In genomic region chr11:86427441-86427840, GRCh38 we compare ENCODE assay signal across 27 cellular contexts. TPM values are rescaled to one million over a fixed set of nuclear protein-coding genes. Genes with fewer than 3 reads are reported as not detected.
DNase-seq lines count a peak whose midpoint lies in the region; ATAC-seq, FAIRE-seq and TF ChIP-seq lines count a peak whose summit lies in the region.
"Had no signal": no experiment of that assay in that cellular context is flagged by ENCODE, and none has a peak within 500 bp of the region (broad histone marks: within the 10 kb centered on the region; RNA-seq: fewer than 3 reads in every experiment).

No MANE protein-coding gene starts in this region.

- H2AFZ ChIP-seq in HepG2 (ENCODE audit: low read length): no peak overlapping the region
- no peak overlapping the region for H2AFZ ChIP-seq in IMR-90 (replicated peaks; ENCODE audit: low read length, poor library complexity)

- H3K9me1 ChIP-seq in IMR-90 (ENCODE audit: insufficient read depth, low read length): no peaks in the 10 kb centered on the region

- no peak for TF ChIP-seq CTCF in HepG2 (CRISPR knock-in tag; IDR thresholded peaks at IDR 0.05)
- no peak for TF ChIP-seq CTCF in right lobe of liver (IDR thresholded peaks at IDR 0.05)
- TF ChIP-seq CTCF in IMR-90 (conservative IDR thresholded peaks at IDR 0.05; ENCODE audit: low read depth, low read length): no peak
- no peak for TF ChIP-seq CTCF in endodermal cell (conservative IDR thresholded peaks at IDR 0.05)
- no peak for TF ChIP-seq CTCF in vagina (IDR thresholded peaks at IDR 0.05)

- H2BK120ac ChIP-seq in IMR-90 (ENCODE audit: low read depth, low read length): no peak overlapping the region

- H3K27me3 Mint-ChIP-seq in endodermal cell (ENCODE audit: insufficient read depth): peaks cover 2% of the 10 kb centered on the region
- H3K27me3 Mint-ChIP-seq: CD4-positive, alpha-beta memory T cell; CD8-positive, alpha-beta memory T cell had no signal

- H3K18ac ChIP-seq in IMR-90 (ENCODE audit: low read depth, low read length): no peak overlapping the region

- no peak overlapping the region for H4K91ac ChIP-seq in IMR-90 (ENCODE audit: insufficient read depth, low read depth, low read length)

- H3K36me3 Mint-ChIP-seq in endodermal cell (ENCODE audit: low read depth): peaks cover 71% of the 10 kb centered on the region
- H3K36me3 Mint-ChIP-seq: CD14-positive monocyte; CD4-positive, CD25-positive, alpha-beta regulatory T cell had no signal

- intact Hi-C loops in HepG2 (cut with micrococcal nuclease; ENCODE audit: unreplicated experiment) (no loop called here), right lobe of liver (cut with DNase I) (no loop called here), IMR-90 (cut with micrococcal nuclease) (no loop called here), vagina (cut with DNase I) (no loop called here)

- CTCF ChIA-PET in HepG2 (lab: Yijun Ruan, JAX; ENCODE audit: low intra/inter-chr PET ratio, low total read pairs) (no interaction called here), IMR-90 (lab: Yijun Ruan, JAX) (no interaction called here)

- POLR2A ChIA-PET in HepG2 (lab: Yijun Ruan, JAX) (no interaction called here), IMR-90 (lab: Charles Lee; ENCODE audit: unreplicated experiment) (no interaction called here)

- H3K4me2 ChIP-seq in HepG2 (ENCODE audit: low read depth, low read length): no peak overlapping the region
- no peak overlapping the region for H3K4me2 ChIP-seq in IMR-90 (ENCODE audit: low read depth, low read length)
- H3K4me2 ChIP-seq: BLaER1 had no signal

- H3K9me3 Mint-ChIP-seq in endodermal cell: peaks cover 39% of the 10 kb centered on the region

- H4K8ac ChIP-seq in IMR-90 (ENCODE audit: low read depth in 2 of 2, low read length in 2 of 2): no peak overlapping the region

- DNase-seq in HepG2 (ENCODE audit: low spot score): no peak
- no peak for DNase-seq in right lobe of liver
- no peak for DNase-seq in IMR-90
- DNase-seq in endodermal cell: no peak
- no peak for DNase-seq in vagina (ENCODE audit: extremely low spot score in 2 of 2)
- no peak for DNase-seq in small intestine
- no peak for DNase-seq in occipital lobe (lab: John Stamatoyannopoulos, UW)
- DNase-seq: ACHN; BE2C; C1 segment of cervical spinal cord; CD4-positive, alpha-beta memory T cell; CD4-positive, CD25-positive, alpha-beta regulatory T cell; CD8-positive, alpha-beta memory T cell; COR-L47; DMS 273 treated with DMSO at 0.1 percent for 48 hours; DMS153; DMS53; DMS79; DND-41; EL; GDM1 had no signal

- no peak overlapping the region for H2BK15ac ChIP-seq in IMR-90 (ENCODE audit: low read depth, low read length)

- no peak overlapping the region for H3K14ac ChIP-seq in IMR-90 (replicated peaks; ENCODE audit: low read depth, low read length)

- dilution Hi-C loops in IMR-90 (cut with HindIII; ENCODE audit: low sequenced_read_pairs, unreplicated experiment): no loop called here

- H3K27me3 ChIP-seq in HepG2 (ENCODE audit: control insufficient read depth in 1 of 2, insufficient read depth in 2 of 2, low read length in 2 of 2) (no peaks in the 10 kb centered on the region; a peak in 1 of 5 replicates), right lobe of liver (no peaks in the 10 kb centered on the region), IMR-90 (ENCODE audit: control insufficient read depth, insufficient read depth, low read length) (no peaks in the 10 kb centered on the region), endodermal cell (ENCODE audit: control insufficient read depth, insufficient read depth, low read length, poor library complexity, severe bottlenecking) (no peaks in the 10 kb centered on the region), vagina (no peaks in the 10 kb centered on the region), small intestine (ENCODE audit: control insufficient read depth in 2 of 2, insufficient read depth in 2 of 2, low read length in 2 of 2) (no peaks in the 10 kb centered on the region)
- H3K27me3 ChIP-seq: BE2C had no signal

- H3K79me1 ChIP-seq in IMR-90 (ENCODE audit: low read depth in 1 of 2, low read length in 2 of 2): no peaks in the 10 kb centered on the region

- H3K27ac ChIP-seq in HepG2 (ENCODE audit: extremely low read length, insufficient read depth, low read length) (no peak overlapping the region), right lobe of liver (no peak overlapping the region), IMR-90 (ENCODE audit: insufficient read depth, low read length) (no peak overlapping the region), endodermal cell (ENCODE audit: low read depth, low read length) (no peak overlapping the region), vagina (no peak overlapping the region), small intestine (ENCODE audit: low read depth in 1 of 2, low read length in 1 of 2) (no peak overlapping the region)
- H3K27ac ChIP-seq: 22Rv1, BLaER1 had no signal

- no peak overlapping the region for H2BK5ac ChIP-seq in IMR-90 (ENCODE audit: low read depth, low read length, poor library complexity, severe bottlenecking)

- BruUV-seq in HepG2 (replicated peaks; lab: Mats Ljungman, UMichigan) (no TSS peak), IMR-90 (replicated peaks; lab: Mats Ljungman, UMichigan) (no TSS peak)

- no peaks in the 10 kb centered on the region for H3K9me3 ChIP-seq in HepG2 (ENCODE audit: low read length)
- no peaks in the 10 kb centered on the region for H3K9me3 ChIP-seq in right lobe of liver
- H3K9me3 ChIP-seq in IMR-90 (ENCODE audit: control insufficient read depth, insufficient read depth, low read length): no peaks in the 10 kb centered on the region
- H3K9me3 ChIP-seq in endodermal cell (ENCODE audit: control insufficient read depth, low read length): peaks cover 74% of the 10 kb centered on the region
- no peaks in the 10 kb centered on the region for H3K9me3 ChIP-seq in vagina
- H3K9me3 ChIP-seq in small intestine (ENCODE audit: control insufficient read depth, low read depth): no peaks in the 10 kb centered on the region
- H3K9me3 ChIP-seq: BE2C had no signal

- H3K4ac ChIP-seq in IMR-90 (ENCODE audit: low read depth, low read length): no peak overlapping the region

- no peak for ATAC-seq in HepG2
- ATAC-seq in right lobe of liver: no peak
- ATAC-seq in IMR-90 (ENCODE audit: low read depth): no peak
- ATAC-seq: GM12878 had no signal

- H3K4me1 ChIP-seq in HepG2 (ENCODE audit: insufficient read depth, low read length): no peaks in the 10 kb centered on the region
- H3K4me1 ChIP-seq in right lobe of liver: no peaks in the 10 kb centered on the region
- H3K4me1 ChIP-seq in IMR-90 (ENCODE audit: control insufficient read depth, insufficient read depth, low read length): no peaks in the 10 kb centered on the region
- no peaks in the 10 kb centered on the region for H3K4me1 ChIP-seq in endodermal cell (ENCODE audit: control insufficient read depth, insufficient read depth, low read length)
- no peaks in the 10 kb centered on the region for H3K4me1 ChIP-seq in vagina
- H3K4me1 ChIP-seq in small intestine (ENCODE audit: control insufficient read depth in 2 of 2, insufficient read depth in 1 of 2, low read depth in 1 of 2, low read length in 1 of 2): no peaks in the 10 kb centered on the region
- H3K4me1 ChIP-seq: BE2C had no signal

- H3K36me3 ChIP-seq in HepG2 (replicated peaks in 1 of 2; ENCODE audit: control insufficient read depth in 1 of 2, insufficient read depth in 2 of 2, low read length in 2 of 2): no peaks in the 10 kb centered on the region
- H3K36me3 ChIP-seq in right lobe of liver: no peaks in the 10 kb centered on the region
- H3K36me3 ChIP-seq in IMR-90 (ENCODE audit: control insufficient read depth, insufficient read depth, low read length): no peaks in the 10 kb centered on the region
- peaks cover 74% of the 10 kb centered on the region for H3K36me3 ChIP-seq in endodermal cell (ENCODE audit: control insufficient read depth, insufficient read depth, low read length)
- no peaks in the 10 kb centered on the region for H3K36me3 ChIP-seq in vagina
- no peaks in the 10 kb centered on the region for H3K36me3 ChIP-seq in small intestine (ENCODE audit: control insufficient read depth in 2 of 2, insufficient read depth in 2 of 2, low read length in 2 of 2)
- H3K36me3 ChIP-seq: BE2C, BLaER1 had no signal

- H4K5ac ChIP-seq in IMR-90 (ENCODE audit: low read depth, low read length): no peak overlapping the region

- TF ChIP-seq RAD21 in HepG2 (CRISPR knock-in tag; IDR thresholded peaks at IDR 0.05) (no peak), IMR-90 (IDR thresholded peaks at IDR 0.05; ENCODE audit: low read length) (no peak)

- H3K9ac ChIP-seq in HepG2 (ENCODE audit: insufficient read depth, low read depth, low read length): no peak overlapping the region
- no peak overlapping the region for H3K9ac ChIP-seq in IMR-90 (ENCODE audit: low read depth, low read length)
- H3K9ac ChIP-seq in endodermal cell (ENCODE audit: extremely low read depth, low read length, poor library complexity, severe bottlenecking): no peak overlapping the region
- H3K9ac ChIP-seq: BLaER1 had no signal

- no peaks in the 10 kb centered on the region for H3K79me2 ChIP-seq in HepG2 (ENCODE audit: insufficient read depth, low read length)

- in situ Hi-C loops in HepG2 (cut with HindIII; ENCODE audit: extremely low pct_ligation_motif_present, low pct_unique_long_range_greater_than_20kb) (no loop called here), IMR-90 (cut with MboI; ENCODE audit: low sequenced_read_pairs) (loop anchor here (25.0 kb wide), 1 partner anchor 860 kb away; no protein-coding TSS in a partner anchor)

- FAIRE-seq in HepG2 (lab: Jason Lieb, UNC) (no peak), small intestine (lab: Jason Lieb, UNC) (no peak)
- FAIRE-seq: GM12878, GM19239 had no signal

- no peak overlapping the region for H2BK20ac ChIP-seq in IMR-90 (ENCODE audit: low read depth, low read length)

- H3K4me3 ChIP-seq in HepG2 (replicated peaks in 1 of 3; ENCODE audit: insufficient read depth in 1 of 3, low read depth in 2 of 3, low read length in 3 of 3) (no peak overlapping the region), right lobe of liver (no peak overlapping the region), IMR-90 (ENCODE audit: insufficient read depth, low read depth, low read length) (no peak overlapping the region), endodermal cell (ENCODE audit: low read length) (peak overlapping the region; percentile 93), vagina (no peak overlapping the region), small intestine (ENCODE audit: low read depth in 1 of 2, low read length in 2 of 2) (no peak overlapping the region)
- H3K4me3 ChIP-seq: BLaER1, GM12878 had no signal

- TF ChIP-seq POLR2A in HepG2 (IDR thresholded peaks at IDR 0.05; ENCODE audit: insufficient read depth in 1 of 2, low read depth in 2 of 2, low read length in 2 of 2) (no peak), right lobe of liver (IDR thresholded peaks at IDR 0.05) (no peak), IMR-90 (IDR thresholded peaks at IDR 0.05; ENCODE audit: low read depth, low read length) (no peak), vagina (IDR thresholded peaks at IDR 0.05) (no peak)

- no peak overlapping the region for H3K4me3 Mint-ChIP-seq in endodermal cell
- H3K4me3 Mint-ChIP-seq: CD14-positive monocyte; CD4-positive, alpha-beta memory T cell; CD4-positive, CD25-positive, alpha-beta regulatory T cell; CD8-positive, alpha-beta memory T cell had no signal

- H4K20me1 ChIP-seq in HepG2 (ENCODE audit: insufficient read depth, low read length): no peaks in the 10 kb centered on the region
- no peaks in the 10 kb centered on the region for H4K20me1 ChIP-seq in IMR-90 (ENCODE audit: insufficient read depth, low read length)
- H4K20me1 ChIP-seq: BLaER1 had no signal

- H3K23ac ChIP-seq in IMR-90 (ENCODE audit: low read depth, low read length): no peak overlapping the region

- H3K56ac ChIP-seq in IMR-90 (ENCODE audit: extremely low read depth, insufficient read depth, low read length): no peak overlapping the region

- H2AK9ac ChIP-seq in IMR-90 (replicated peaks; ENCODE audit: low read depth, low read length, poor library complexity): no peak overlapping the region

- no peak for TF ChIP-seq EP300 in HepG2 (IDR thresholded peaks at IDR 0.05; ENCODE audit: low read depth in 2 of 2, low read length in 2 of 2)
- TF ChIP-seq EP300 in HepG2 (CRISPR knock-in tag; IDR thresholded peaks at IDR 0.05; ENCODE audit: borderline replicate concordance): no peak

- no peak overlapping the region for H3K27ac Mint-ChIP-seq in endodermal cell
- H3K27ac Mint-ChIP-seq: CD4-positive, alpha-beta memory T cell; CD4-positive, CD25-positive, alpha-beta regulatory T cell; CD8-positive, alpha-beta memory T cell had no signal

- no peak overlapping the region for H2AK5ac ChIP-seq in IMR-90 (ENCODE audit: low read depth, low read length)

- H3K4me1 Mint-ChIP-seq in endodermal cell: peaks cover 17% of the 10 kb centered on the region
- H3K4me1 Mint-ChIP-seq: CD4-positive, alpha-beta memory T cell; CD4-positive, CD25-positive, alpha-beta regulatory T cell; CD8-positive, alpha-beta memory T cell had no signal

RNA-seq across cellular contexts. Expression of gene CCDC81, which starts 52.8 kb away (rescaled TPM):
- total RNA-seq in HepG2 (2016; rRNA removed; fragmentation: Illumina TruSeq; extraction: Trizol) (0.15 and 0.18 TPM in 2 replicates), right lobe of liver (1 to 10 TPM in 1 of 6 experiments, under 1 TPM in 4, not detected in 1; 0.12 to 1.6 (median 0.55) TPM), IMR-90 (2012; rRNA removed) (5.6 and 6.5 TPM in 2 replicates), endodermal cell (10 to 100 TPM; 33.3 to 34.0 TPM), vagina (not detected), occipital lobe (3.0 TPM)
- 0.40 and 0.71 TPM in 2 replicates for total RNA-seq in HepG2 (2016; cell fraction: cytosol; rRNA removed; fragmentation: Illumina TruSeq; extraction: Trizol; ENCODE audit: low read depth)
- 0.18 and 0.26 TPM in 2 replicates for total RNA-seq in HepG2 (2016; cell fraction: insoluble cytoplasmic fraction; rRNA removed; fragmentation: Illumina TruSeq; extraction: Trizol)
- 0.34 and 0.52 TPM in 2 replicates for total RNA-seq in HepG2 (2016; cell fraction: membrane; rRNA removed; fragmentation: Illumina TruSeq; extraction: Trizol)
- total RNA-seq in HepG2 (2016; cell fraction: nucleus; rRNA removed; fragmentation: Illumina TruSeq; extraction: Trizol): 0.66 and 0.84 TPM in 2 replicates
- polyA plus RNA-seq in HepG2 (2011; rRNA removed) (0.22 and 0.55 TPM in 2 replicates), IMR-90 (2012; rRNA removed) (3.0 and 3.1 TPM in 2 replicates), small intestine (under 1 TPM in 2 of 3 donors, not detected in 1; 0.13 to 0.22 TPM)
- 0.03 and 0.06 TPM in 2 replicates for polyA plus RNA-seq in HepG2 (2011; cell fraction: cytosol; rRNA removed)
- polyA plus RNA-seq in HepG2 (2011; cell fraction: nucleus; rRNA removed): 0.35 and 0.76 TPM in 2 replicates
- polyA plus RNA-seq in HepG2 (2012): 0.13 and 0.20 TPM in 2 replicates
- 0.10 and 0.12 TPM in 2 replicates for polyA plus RNA-seq in HepG2 (2016; cell fraction: cytosol; fragmentation: Illumina TruSeq; extraction: Trizol; ENCODE audit: low read depth)
- 0.23 TPM in 1 of 2 replicates, not detected in the other for polyA plus RNA-seq in HepG2 (2016; cell fraction: insoluble cytoplasmic fraction; fragmentation: Illumina TruSeq; extraction: Trizol; ENCODE audit: low read depth)
- polyA plus RNA-seq in HepG2 (2016; cell fraction: membrane; fragmentation: Illumina TruSeq; extraction: Trizol; ENCODE audit: low read depth): 0.13 and 0.33 TPM in 2 replicates
- polyA plus RNA-seq in HepG2 (2016; cell fraction: nucleus; fragmentation: Illumina TruSeq; extraction: Trizol; ENCODE audit: insufficient read depth, low read depth): 0.64 and 1.1 TPM in 2 replicates
- 0.16 and 0.18 TPM in 2 replicates for polyA minus RNA-seq in HepG2 (2011; rRNA and poly(A)+ RNA removed; ENCODE audit: low replicate concordance)
- polyA minus RNA-seq in HepG2 (2011; cell fraction: cytosol; rRNA and poly(A)+ RNA removed): not detected in 2 replicates
- polyA minus RNA-seq in HepG2 (2011; cell fraction: nucleus; rRNA and poly(A)+ RNA removed): 1.4 and 1.5 TPM in 2 replicates
- 0.78 and 3.5 TPM in 2 replicates for polyA plus RNA-seq in IMR-90 (2012; cell fraction: cytosol; rRNA removed)
- polyA plus RNA-seq in IMR-90 (2012; cell fraction: nucleus; rRNA removed; ENCODE audit: low replicate concordance): 0.84 and 3.8 TPM in 2 replicates
- polyA plus RNA-seq in endodermal cell (2013, experiment 1 of 2): 8.6 TPM
- 11.5 TPM for polyA plus RNA-seq in endodermal cell (2013, experiment 2 of 2)
- total RNA-seq: A172 had no signal
- polyA plus RNA-seq: CD4-positive, CD25-positive, alpha-beta regulatory T cell had no signal
